In the genomic region with DNA sequence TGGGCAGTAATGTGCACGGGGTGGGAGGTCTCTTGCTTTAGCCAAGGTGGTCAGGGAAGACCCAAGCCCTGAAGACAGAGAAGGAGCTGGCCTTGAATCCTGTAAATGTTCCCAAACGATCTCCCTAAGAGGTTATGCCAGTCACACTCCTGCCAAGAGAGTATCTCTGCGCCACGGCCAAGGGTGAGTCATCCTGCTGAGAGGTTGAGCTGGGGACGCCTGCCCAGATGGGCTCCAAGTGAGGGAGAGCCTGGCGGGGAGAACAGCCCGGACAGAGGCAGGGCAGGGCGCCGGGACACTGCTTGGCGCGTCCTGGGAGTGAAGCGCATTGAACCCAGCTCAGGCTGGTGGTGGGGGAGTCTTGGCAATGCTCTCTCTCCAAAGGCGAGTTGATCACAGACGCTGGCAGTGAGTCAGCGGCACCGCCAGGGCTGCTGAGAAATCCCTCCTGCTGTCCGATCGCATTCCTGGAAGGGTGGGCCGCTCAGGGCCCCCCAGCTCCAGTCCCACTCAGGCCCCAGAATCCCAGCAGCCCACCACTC, we compare ENCODE assay signal across 8 cellular contexts. TPM values are rescaled to one million over a fixed set of nuclear protein-coding genes. Genes with fewer than 3 reads are reported as not detected.
DNase-seq lines count a peak whose midpoint lies in the region; ATAC-seq, FAIRE-seq and TF ChIP-seq lines count a peak whose summit lies in the region.

No MANE protein-coding gene starts in this region.

- no peaks in the 10 kb centered on the region for H3K36me3 Mint-ChIP-seq in activated CD8-positive, alpha-beta memory T cell treated with anti-CD3 and anti-CD28 coated beads, Interleukin-2, amount 10 ng/mL, durations not matched to agents 7 days and 5 days

- H3K36me3 ChIP-seq in BE2C, result no peaks in the 10 kb centered on the region
- no peaks in the 10 kb centered on the region for H3K36me3 ChIP-seq in mammary epithelial cell (ENCODE audit: insufficient read depth, low read length)
- no peaks in the 10 kb centered on the region for H3K36me3 ChIP-seq in keratinocyte (ENCODE audit: control insufficient read depth in 2 of 2, extremely low read depth in 1 of 2, insufficient read depth in 2 of 2, low read length in 2 of 2)
- H3K36me3 ChIP-seq in effector memory CD4-positive, alpha-beta T cell (ENCODE audit: control insufficient read depth, insufficient read depth, low read length), result no peaks in the 10 kb centered on the region

- DNase-seq in BE2C (peak; percentile 87), Kasumi-1 (lab: John Stamatoyannopoulos, UW) (peak; percentile 24 to 27), mammary epithelial cell (peak; percentile 85), keratinocyte (ENCODE audit: low read depth, low spot score) (no peak), substantia nigra (lab: John Stamatoyannopoulos, UW) (peak in 43 of 49 donors; percentile 4 to 87 (median 49))
- no peak for DNase-seq in activated CD8-positive, alpha-beta memory T cell treated with anti-CD3 and anti-CD28 coated beads, Interleukin-2, amount 10 ng/mL, durations not matched to agents 7 days and 5 days
- DNase-seq in activated CD8-positive, alpha-beta memory T cell treated with anti-CD3 and anti-CD28 coated beads, Interleukin-2, amount 50 U/mL, for 4 hours, result no peak
- no peak for DNase-seq in effector memory CD4-positive, alpha-beta T cell

- H3K4me3 ChIP-seq in BE2C (ENCODE audit: low read depth, low read length) (peak overlapping the region; percentile 41), mammary epithelial cell (replicated peaks in 1 of 3; ENCODE audit: insufficient read depth in 1 of 3, low read depth in 2 of 3, low read length in 3 of 3) (peak overlapping the region in 2 of 3 experiments; percentile 17 to 31), keratinocyte (ENCODE audit: control insufficient read depth in 2 of 3, extremely low read depth in 1 of 3, insufficient read depth in 2 of 3, low read depth in 1 of 3, low read length in 3 of 3) (peak overlapping the region in 2 of 3 experiments; percentile 15 to 34)
- H3K4me3 ChIP-seq in effector memory CD4-positive, alpha-beta T cell (ENCODE audit: insufficient read depth, low read depth, low read length, poor library complexity, severe bottlenecking), result no peak overlapping the region

- peak overlapping the region; percentile 91 for H3K4me2 ChIP-seq in mammary epithelial cell (ENCODE audit: insufficient read depth, low read depth, low read length)
- peak overlapping the region; percentile 72 for H3K4me2 ChIP-seq in keratinocyte (ENCODE audit: control insufficient read depth, extremely low read depth, insufficient read depth, low read depth, low read length)

- WGBS in mammary epithelial cell (ENCODE audit: low coverage, missing lambda C conversion rate), result 0% methylated on average over 6 of the region's 19 CpGs

- peak; percentile 73 for FAIRE-seq in keratinocyte (lab: Jason Lieb, UNC)

- peak overlapping the region; percentile 93 for H2AFZ ChIP-seq in mammary epithelial cell (ENCODE audit: low read depth, low read length)
- peak overlapping the region; percentile 54 for H2AFZ ChIP-seq in keratinocyte (ENCODE audit: control insufficient read depth, low read length)

- no peaks in the 10 kb centered on the region for H3K9me1 ChIP-seq in keratinocyte (ENCODE audit: control insufficient read depth, extremely low read depth, insufficient read depth, low read length)

- no peaks in the 10 kb centered on the region for H3K4me1 ChIP-seq in BE2C
- H3K4me1 ChIP-seq in mammary epithelial cell (ENCODE audit: insufficient read depth, low read length), result peaks cover 10% of the 10 kb centered on the region
- H3K4me1 ChIP-seq in keratinocyte (ENCODE audit: control insufficient read depth, extremely low read depth, insufficient read depth, low read length), result peaks cover 10% of the 10 kb centered on the region
- no peaks in the 10 kb centered on the region for H3K4me1 ChIP-seq in effector memory CD4-positive, alpha-beta T cell (ENCODE audit: control insufficient read depth, insufficient read depth, low read length, poor library complexity, severe bottlenecking)

- H4K20me1 ChIP-seq in mammary epithelial cell (ENCODE audit: insufficient read depth, low read length) (no peaks in the 10 kb centered on the region), keratinocyte (ENCODE audit: control insufficient read depth, extremely low read depth, insufficient read depth, low read length) (no peaks in the 10 kb centered on the region)

- ATAC-seq in activated CD8-positive, alpha-beta memory T cell treated with anti-CD3 and anti-CD28 coated beads, Interleukin-2, amount 10 ng/mL, durations not matched to agents 7 days and 5 days, result no peak

- dilution Hi-C loops in mammary epithelial cell (cut with HindIII; ENCODE audit: low sequenced_read_pairs), result no loop called here
- dilution Hi-C loops in keratinocyte (cut with MboI; ENCODE audit: extremely low pct_ligation_motif_present, low sequenced_read_pairs), result no loop called here

- H3K27ac Mint-ChIP-seq in activated CD8-positive, alpha-beta memory T cell treated with anti-CD3 and anti-CD28 coated beads, Interleukin-2, amount 10 ng/mL, durations not matched to agents 7 days and 5 days, result no peak overlapping the region

- no peaks in the 10 kb centered on the region for H3K9me3 ChIP-seq in BE2C
- H3K9me3 ChIP-seq in mammary epithelial cell (replicated peaks; ENCODE audit: insufficient read depth, low read length), result no peaks in the 10 kb centered on the region
- no peaks in the 10 kb centered on the region for H3K9me3 ChIP-seq in keratinocyte (ENCODE audit: control insufficient read depth, low read depth, low read length)
- H3K9me3 ChIP-seq in effector memory CD4-positive, alpha-beta T cell (ENCODE audit: control insufficient read depth, low read length), result no peaks in the 10 kb centered on the region

- H3K9ac ChIP-seq in mammary epithelial cell (ENCODE audit: insufficient read depth, low read length) (peak overlapping the region; percentile 0), keratinocyte (ENCODE audit: control insufficient read depth, extremely low read depth, insufficient read depth, low read length) (peak overlapping the region; percentile 50)

- peak overlapping the region; percentile 40 for H3K27ac ChIP-seq in mammary epithelial cell (ENCODE audit: insufficient read depth, low read depth, low read length)
- no peak overlapping the region for H3K27ac ChIP-seq in keratinocyte (ENCODE audit: control insufficient read depth, insufficient read depth, low read length)
- no peak overlapping the region for H3K27ac ChIP-seq in substantia nigra (ENCODE audit: low read depth, low read length, poor library complexity, severe bottlenecking)
- H3K27ac ChIP-seq in effector memory CD4-positive, alpha-beta T cell (ENCODE audit: insufficient read depth, low read length, poor library complexity, severe bottlenecking), result no peak overlapping the region

- H3K9me3 Mint-ChIP-seq in activated CD8-positive, alpha-beta memory T cell treated with anti-CD3 and anti-CD28 coated beads, Interleukin-2, amount 10 ng/mL, durations not matched to agents 7 days and 5 days (ENCODE audit: low read depth), result no peaks in the 10 kb centered on the region

- TF ChIP-seq CTCF in BE2C (IDR thresholded peaks at IDR 0.05; ENCODE audit: low read depth, low read length) (no peak), mammary epithelial cell (conservative IDR thresholded peaks at IDR 0.05 in 1 of 2, IDR thresholded peaks at IDR 0.05 in 1 of 2; ENCODE audit: extremely low read depth in 1 of 2, insufficient read depth in 1 of 2, low read depth in 1 of 2, low read length in 2 of 2) (no peak), keratinocyte (optimal IDR thresholded peaks at IDR 0.05 in 1 of 3, IDR thresholded peaks at IDR 0.05 in 1 of 3, conservative IDR thresholded peaks at IDR 0.05 in 1 of 3; ENCODE audit: extremely low read depth in 1 of 3, insufficient read depth in 2 of 3, low read length in 3 of 3) (no peak)

- no peaks in the 10 kb centered on the region for H3K4me1 Mint-ChIP-seq in activated CD8-positive, alpha-beta memory T cell treated with anti-CD3 and anti-CD28 coated beads, Interleukin-2, amount 10 ng/mL, durations not matched to agents 7 days and 5 days

- peaks cover 8% of the 10 kb centered on the region for H3K27me3 Mint-ChIP-seq in activated CD8-positive, alpha-beta memory T cell treated with anti-CD3 and anti-CD28 coated beads, Interleukin-2, amount 10 ng/mL, durations not matched to agents 7 days and 5 days

- in situ Hi-C loops in mammary epithelial cell (cut with MboI; ENCODE audit: low sequenced_read_pairs in 2 of 2), result loop anchor here in 1 of 2 donors (10.0 kb wide), 1 partner anchor 54 kb away; the partner anchor contains the start of gene LMTK3

- H3K27me3 ChIP-seq in BE2C, result no peaks in the 10 kb centered on the region
- no peaks in the 10 kb centered on the region for H3K27me3 ChIP-seq in mammary epithelial cell (ENCODE audit: insufficient read depth, low read length)
- no peaks in the 10 kb centered on the region for H3K27me3 ChIP-seq in keratinocyte (ENCODE audit: control insufficient read depth, extremely low read depth, insufficient read depth, low read length)
- no peaks in the 10 kb centered on the region for H3K27me3 ChIP-seq in effector memory CD4-positive, alpha-beta T cell (replicated peaks; ENCODE audit: control insufficient read depth, insufficient read depth, low read length, poor library complexity, severe bottlenecking)

- H3K79me2 ChIP-seq in mammary epithelial cell (ENCODE audit: insufficient read depth, low read length) (no peaks in the 10 kb centered on the region), keratinocyte (ENCODE audit: control insufficient read depth, insufficient read depth, low read length) (no peaks in the 10 kb centered on the region)

- no TSS peak for BruUV-seq in mammary epithelial cell (replicated peaks; lab: Mats Ljungman, UMichigan)

- no peak overlapping the region for H3K4me3 Mint-ChIP-seq in activated CD8-positive, alpha-beta memory T cell treated with anti-CD3 and anti-CD28 coated beads, Interleukin-2, amount 10 ng/mL, durations not matched to agents 7 days and 5 days

- CTCF ChIA-PET in mammary epithelial cell (lab: Charles Lee; ENCODE audit: low non-redundant PET), result interaction anchor here (0.7 kb wide), 1 partner anchor 20 kb away, joined by 4 read pairs; no protein-coding TSS in a partner anchor
- CTCF ChIA-PET in activated CD8-positive, alpha-beta memory T cell treated with anti-CD3 and anti-CD28 coated beads, Interleukin-2, amount 10 ng/mL, durations not matched to agents 7 days and 5 days (lab: Charles Lee), result interaction anchor here (0.9 to 1.2 kb wide), 2 partner anchors 15 to 16 kb away, joined by 3 to 5 read pairs; no protein-coding TSS in a partner anchor

- intact Hi-C loops in mammary epithelial cell (cut with micrococcal nuclease), result no loop called here

RNA-seq across cellular contexts. Expression of gene SULT2B1, which starts 16.4 kb away (rescaled TPM):
- not detected for polyA plus RNA-seq in BE2C (2012; ENCODE audit: insufficient read depth, insufficient read length, low read depth)
- 1 to 10 TPM in 1 of 2 donors, not detected in 1; 1.8 TPM for total RNA-seq in mammary epithelial cell
- polyA plus RNA-seq in mammary epithelial cell (2.0 TPM), keratinocyte (6.0 to 10.2 TPM (median 8.9 TPM) in 3 replicates)
- polyA minus RNA-seq in mammary epithelial cell (not detected), keratinocyte (5.1 to 11.3 TPM (median 10.8 TPM) in 3 replicates)
- polyA plus RNA-seq in keratinocyte (2011; ENCODE audit: low read depth), result 92.9 TPM
- polyA plus RNA-seq in keratinocyte (2011; cell fraction: cytosol; rRNA removed), result 9.9 and 11.2 TPM in 2 replicates
- polyA plus RNA-seq in keratinocyte (2011; cell fraction: nucleus; rRNA removed), result 6.5 and 6.7 TPM in 2 replicates
- 12.1 and 225 TPM in 2 replicates for polyA plus RNA-seq in keratinocyte (2012; ENCODE audit: low replicate concordance)
- polyA minus RNA-seq in keratinocyte (2011; cell fraction: cytosol; rRNA and poly(A)+ RNA removed), result 8.8 TPM
- polyA minus RNA-seq in keratinocyte (2011; cell fraction: nucleus; rRNA and poly(A)+ RNA removed), result 5.5 and 6.4 TPM in 2 replicates
- total RNA-seq in activated CD8-positive, alpha-beta memory T cell treated with anti-CD3 and anti-CD28 coated beads, Interleukin-2, amount 10 ng/mL, durations not matched to agents 7 days and 5 days, result not detected

RNA-seq across cellular contexts. Expression of gene SPACA4, which starts 38.1 kb away (rescaled TPM):
- not detected for polyA plus RNA-seq in BE2C (2012; ENCODE audit: insufficient read depth, insufficient read length, low read depth)
- not detected for total RNA-seq in mammary epithelial cell
- polyA plus RNA-seq in mammary epithelial cell (not detected), keratinocyte (0.08 TPM in 1 of 3 replicates, not detected in the others)
- polyA minus RNA-seq in mammary epithelial cell (not detected), keratinocyte (not detected in 3 replicates)
- 0.65 TPM for polyA plus RNA-seq in keratinocyte (2011; ENCODE audit: low read depth)
- polyA plus RNA-seq in keratinocyte (2011; cell fraction: cytosol; rRNA removed), result not detected in 2 replicates
- polyA plus RNA-seq in keratinocyte (2011; cell fraction: nucleus; rRNA removed), result not detected in 2 replicates
- polyA plus RNA-seq in keratinocyte (2012; ENCODE audit: low replicate concordance), result 2.1 TPM in 1 of 2 replicates, not detected in the other
- not detected for polyA minus RNA-seq in keratinocyte (2011; cell fraction: cytosol; rRNA and poly(A)+ RNA removed)
- polyA minus RNA-seq in keratinocyte (2011; cell fraction: nucleus; rRNA and poly(A)+ RNA removed), result not detected in 2 replicates
- total RNA-seq in activated CD8-positive, alpha-beta memory T cell treated with anti-CD3 and anti-CD28 coated beads, Interleukin-2, amount 10 ng/mL, durations not matched to agents 7 days and 5 days, result not detected

RNA-seq across cellular contexts. Expression of gene FAM83E, which starts 46.5 kb away (rescaled TPM):
- 0.48 TPM for polyA plus RNA-seq in BE2C (2012; ENCODE audit: insufficient read depth, insufficient read length, low read depth)
- total RNA-seq in mammary epithelial cell, result 1 to 10 TPM in 1 of 2 donors, under 1 TPM in 1; 0.33 to 3.2 TPM
- polyA plus RNA-seq in mammary epithelial cell (0.07 TPM), keratinocyte (0.06 to 0.31 TPM (median 0.17 TPM) in 3 replicates)
- polyA minus RNA-seq in mammary epithelial cell (not detected), keratinocyte (2.7 TPM in 1 of 3 replicates, not detected in the others)
- polyA plus RNA-seq in keratinocyte (2011; ENCODE audit: low read depth), result 0.56 TPM
- polyA plus RNA-seq in keratinocyte (2011; cell fraction: cytosol; rRNA removed), result 0.10 TPM in 1 of 2 replicates, not detected in the other
- 0.31 and 0.47 TPM in 2 replicates for polyA plus RNA-seq in keratinocyte (2011; cell fraction: nucleus; rRNA removed)
- polyA plus RNA-seq in keratinocyte (2012; ENCODE audit: low replicate concordance), result 0.32 and 0.85 TPM in 2 replicates
- polyA minus RNA-seq in keratinocyte (2011; cell fraction: cytosol; rRNA and poly(A)+ RNA removed), result not detected
- polyA minus RNA-seq in keratinocyte (2011; cell fraction: nucleus; rRNA and poly(A)+ RNA removed), result 0.84 and 0.93 TPM in 2 replicates
- 1 to 10 TPM; 2.8 to 4.1 TPM for total RNA-seq in activated CD8-positive, alpha-beta memory T cell treated with anti-CD3 and anti-CD28 coated beads, Interleukin-2, amount 10 ng/mL, durations not matched to agents 7 days and 5 days

RNA-seq across cellular contexts. Expression of gene RPL18, which starts 50.6 kb away (rescaled TPM):
- polyA plus RNA-seq in BE2C (2012; ENCODE audit: insufficient read depth, insufficient read length, low read depth), result 1,689 TPM
- 1,000 to 10,000 TPM; 1,261 to 1,652 TPM for total RNA-seq in mammary epithelial cell
- 2,143 TPM for polyA plus RNA-seq in mammary epithelial cell
- 987 TPM for polyA minus RNA-seq in mammary epithelial cell
- polyA plus RNA-seq in keratinocyte, result 1,010 to 1,534 TPM (median 1,015 TPM) in 3 replicates
- 166 TPM for polyA plus RNA-seq in keratinocyte (2011; ENCODE audit: low read depth)
- polyA plus RNA-seq in keratinocyte (2011; cell fraction: cytosol; rRNA removed), result 744 and 1,244 TPM in 2 replicates
- 365 and 473 TPM in 2 replicates for polyA plus RNA-seq in keratinocyte (2011; cell fraction: nucleus; rRNA removed)
- polyA plus RNA-seq in keratinocyte (2012; ENCODE audit: low replicate concordance), result 1,466 and 2,372 TPM in 2 replicates
- polyA minus RNA-seq in keratinocyte, result 491 to 622 TPM (median 599 TPM) in 3 replicates
- 1,163 TPM for polyA minus RNA-seq in keratinocyte (2011; cell fraction: cytosol; rRNA and poly(A)+ RNA removed)
- 177 and 212 TPM in 2 replicates for polyA minus RNA-seq in keratinocyte (2011; cell fraction: nucleus; rRNA and poly(A)+ RNA removed)
- total RNA-seq in activated CD8-positive, alpha-beta memory T cell treated with anti-CD3 and anti-CD28 coated beads, Interleukin-2, amount 10 ng/mL, durations not matched to agents 7 days and 5 days, result 1,000 to 10,000 TPM; 1,413 to 1,465 TPM

RNA-seq across cellular contexts. Expression of gene SPHK2, which starts 50.9 kb away (rescaled TPM):
- polyA plus RNA-seq in BE2C (2012; ENCODE audit: insufficient read depth, insufficient read length, low read depth), result 41.5 TPM
- 10 to 100 TPM in 1 of 2 donors, 1 to 10 TPM in 1; 4.0 to 15.7 TPM for total RNA-seq in mammary epithelial cell
- 6.0 TPM for polyA plus RNA-seq in mammary epithelial cell
- 0.47 TPM for polyA minus RNA-seq in mammary epithelial cell
- 2.8 to 3.8 TPM (median 3.4 TPM) in 3 replicates for polyA plus RNA-seq in keratinocyte
- polyA plus RNA-seq in keratinocyte (2011; ENCODE audit: low read depth), result 1.1 TPM
- polyA plus RNA-seq in keratinocyte (2011; cell fraction: cytosol; rRNA removed), result 1.6 and 4.5 TPM in 2 replicates
- 8.2 and 10.9 TPM in 2 replicates for polyA plus RNA-seq in keratinocyte (2011; cell fraction: nucleus; rRNA removed)
- polyA plus RNA-seq in keratinocyte (2012; ENCODE audit: low replicate concordance), result 2.2 and 6.7 TPM in 2 replicates
- polyA minus RNA-seq in keratinocyte, result 4.0 to 7.1 TPM (median 4.4 TPM) in 3 replicates
- 5.8 TPM for polyA minus RNA-seq in keratinocyte (2011; cell fraction: cytosol; rRNA and poly(A)+ RNA removed)
- 5.1 and 5.2 TPM in 2 replicates for polyA minus RNA-seq in keratinocyte (2011; cell fraction: nucleus; rRNA and poly(A)+ RNA removed)
- total RNA-seq in activated CD8-positive, alpha-beta memory T cell treated with anti-CD3 and anti-CD28 coated beads, Interleukin-2, amount 10 ng/mL, durations not matched to agents 7 days and 5 days, result 10 to 100 TPM; 37.3 to 43.4 TPM

Comparison
In these comparisons a context has a peak if more than half of its experiments do, and no peak if none do; other contexts are left out.
1. DNase-seq: peak in BE2C (single experiment), Kasumi-1 (2 of 2), mammary epithelial cell (single experiment) and substantia nigra (43 of 49); none in keratinocyte (single experiment), activated CD8-positive, alpha-beta memory T cell treated with anti-CD3 and anti-CD28 coated beads, Interleukin-2, amount 10 ng/mL, durations not matched to agents 7 days and 5 days (single experiment), activated CD8-positive, alpha-beta memory T cell treated with anti-CD3 and anti-CD28 coated beads, Interleukin-2, amount 50 U/mL, for 4 hours (single experiment) and effector memory CD4-positive, alpha-beta T cell (0 of 3).